Comparison of ENCODE assay signal across 1 cellular context in genomic region chr9:32395483-32396216, GRCh38.
A peak's percentile ranks its signal among the peaks of the same experiment; 100 is the strongest.
TF ChIP-seq lines count a peak whose summit lies in the region.

No MANE protein-coding gene starts in this region.

TF ChIP-seq in IMR-90, 13 proteins besides CTCF, POLR2A, EP300 and RAD21 (continued from another document):
- TF ChIP-seq RCOR1 (IDR thresholded peaks at IDR 0.05; ENCODE audit: insufficient replicate concordance, low read length) (peak; percentile 68), NFE2L2 (IDR thresholded peaks at IDR 0.05; ENCODE audit: low read depth, low read length) (peak; percentile 27; the same call in 1 of the 2 replicates), BHLHE40 (IDR thresholded peaks at IDR 0.05; ENCODE audit: low read depth, low read length) (0 out of 2 replicates have a peak, but pooled peaks have one; percentile 23), MAFK (IDR thresholded peaks at IDR 0.05; ENCODE audit: low read depth, low read length) (no peak)
